11 cellular contexts compared by ENCODE assay signal in genomic region chr3:124258057-124258500, GRCh38.
DNase-seq lines count a peak whose midpoint lies in the region; ATAC-seq and TF ChIP-seq lines count a peak whose summit lies in the region.
"Had no signal": no experiment of that assay in that cellular context is flagged by ENCODE, and none has a peak within 500 bp of the region (broad histone marks: within the 10 kb centered on the region; RNA-seq: fewer than 3 reads in every experiment).

No MANE protein-coding gene starts in this region.

- no peak overlapping the region for H3K14ac ChIP-seq in mesenchymal stem cell (ENCODE audit: low read length in 2 of 2)

- no peak overlapping the region for H3K27ac Mint-ChIP-seq in endodermal cell
- no peak overlapping the region for H3K27ac Mint-ChIP-seq in CD8-positive, alpha-beta T cell
- H3K27ac Mint-ChIP-seq: naive thymus-derived CD8-positive, alpha-beta T cell; stimulated activated naive CD8-positive, alpha-beta T cell treated with anti-CD3 and anti-CD28 coated beads, Interleukin-15, amount 100 ng/mL, for 72 hours had no signal

- no peaks in the 10 kb centered on the region for H3K79me1 ChIP-seq in mesenchymal stem cell (replicated peaks; ENCODE audit: low read length, poor library complexity, severe bottlenecking)

- 50 to 59% (median 57%) methylated on average over 3 of the region's 3 CpGs for WGBS in heart left ventricle, 4 donors
- 56 to 74% methylated on average over 3 of the region's 3 CpGs for WGBS in endodermal cell (ENCODE audit: insufficient coverage in 1 of 2, insufficient read length in 1 of 2), 2 experiments
- whole genome bisulfite sequencing in mesenchymal stem cell: 31% methylated on average over 3 of the region's 3 CpGs
- WGBS in aorta, 2 donors: 5 to 16% methylated on average over 3 of the region's 3 CpGs

- H4K8ac ChIP-seq in mesenchymal stem cell (ENCODE audit: low read length): peak overlapping the region; percentile 29

- peaks cover 0 to 39% (median 21%) of the 10 kb centered on the region in 12 donors for H3K4me1 ChIP-seq in heart left ventricle
- peaks cover 15% of the 10 kb centered on the region for H3K4me1 ChIP-seq in endodermal cell (ENCODE audit: control insufficient read depth, insufficient read depth, low read length)
- H3K4me1 ChIP-seq in mesenchymal stem cell (ENCODE audit: control insufficient read depth, insufficient read depth, low read depth, low read length): peaks cover 17% of the 10 kb centered on the region
- peaks cover 6 to 18% of the 10 kb centered on the region in 2 donors for H3K4me1 ChIP-seq in aorta (ENCODE audit: control insufficient read depth in 1 of 2, insufficient read depth in 2 of 2, low read length in 2 of 2)
- H3K4me1 ChIP-seq in CD8-positive, alpha-beta T cell (ENCODE audit: insufficient read depth, low read length): no peaks in the 10 kb centered on the region

- no peak overlapping the region for H2AFZ ChIP-seq in mesenchymal stem cell (ENCODE audit: low read depth, low read length)

- H3K9ac ChIP-seq in endodermal cell (ENCODE audit: extremely low read depth, low read length, poor library complexity, severe bottlenecking) (no peak overlapping the region), mesenchymal stem cell (ENCODE audit: low read length) (no peak overlapping the region)

- H2BK5ac ChIP-seq in mesenchymal stem cell (ENCODE audit: low read depth, low read length, poor library complexity, severe bottlenecking): peak overlapping the region; percentile 1

- peak in 1 of 5 donors; percentile 58 for DNase-seq in heart left ventricle
- no peak for DNase-seq in Right ventricle myocardium superior
- no peak for DNase-seq in endodermal cell
- peak; percentile 87 for DNase-seq in mesenchymal stem cell
- peak in 1 of 2 donors; percentile 62 for DNase-seq in aorta
- DNase-seq in effector CD8-positive, alpha-beta T cell (lab: John Stamatoyannopoulos, UW): no peak
- DNase-seq in CD8-positive, alpha-beta T cell: no peak
- DNase-seq in medulla oblongata (ENCODE audit: extremely low spot score): no peak
- DNase-seq: activated CD8-positive, alpha-beta memory T cell treated with anti-CD3 and anti-CD28 coated beads, Interleukin-2, amount 50 U/mL, for 48 hours; naive thymus-derived CD8-positive, alpha-beta T cell; stimulated activated naive CD8-positive, alpha-beta T cell treated with anti-CD3 and anti-CD28 coated beads, Interleukin-15, amount 100 ng/mL, for 72 hours had no signal

- no peaks in the 10 kb centered on the region for H3K36me3 Mint-ChIP-seq in endodermal cell (ENCODE audit: low read depth)
- H3K36me3 Mint-ChIP-seq in CD8-positive, alpha-beta T cell: no peaks in the 10 kb centered on the region
- H3K36me3 Mint-ChIP-seq: naive thymus-derived CD8-positive, alpha-beta T cell had no signal

- H2BK12ac ChIP-seq in mesenchymal stem cell (ENCODE audit: low read length in 2 of 2): no peak overlapping the region

- peaks cover 42% of the 10 kb centered on the region for H3K4me1 Mint-ChIP-seq in endodermal cell
- no peaks in the 10 kb centered on the region for H3K4me1 Mint-ChIP-seq in CD8-positive, alpha-beta T cell (ENCODE audit: low read depth)
- H3K4me1 Mint-ChIP-seq: naive thymus-derived CD8-positive, alpha-beta T cell; stimulated activated naive CD8-positive, alpha-beta T cell treated with anti-CD3 and anti-CD28 coated beads, Interleukin-15, amount 100 ng/mL, for 72 hours had no signal

- no peak for TF ChIP-seq CTCF in heart left ventricle (IDR thresholded peaks at IDR 0.05)
- no peak for TF ChIP-seq CTCF in endodermal cell (conservative IDR thresholded peaks at IDR 0.05)
- TF ChIP-seq CTCF in CD8-positive, alpha-beta T cell (IDR thresholded peaks at IDR 0.05): no peak

- intact Hi-C loops in heart left ventricle (cut with DNase I) (no loop called here), Right ventricle myocardium superior (cut with DNase I) (loop anchor here (10.0 kb wide), 1 partner anchor 63 kb away; no protein-coding TSS in a partner anchor), aorta (cut with DNase I) (no loop called here)
- intact Hi-C loops in CD8-positive, alpha-beta T cell (cut with DNase I, micrococcal nuclease): no loop called here

- peak overlapping the region; percentile 65 for H2BK15ac ChIP-seq in mesenchymal stem cell (ENCODE audit: low read depth, poor library complexity, severe bottlenecking)

- no peak overlapping the region for H3K4me3 Mint-ChIP-seq in endodermal cell
- H3K4me3 Mint-ChIP-seq in CD8-positive, alpha-beta T cell: no peak overlapping the region
- H3K4me3 Mint-ChIP-seq: naive thymus-derived CD8-positive, alpha-beta T cell; stimulated activated naive CD8-positive, alpha-beta T cell treated with anti-CD3 and anti-CD28 coated beads, Interleukin-15, amount 100 ng/mL, for 72 hours had no signal

- H3K4me3 ChIP-seq in heart left ventricle (no peak overlapping the region), endodermal cell (ENCODE audit: low read length) (no peak overlapping the region), mesenchymal stem cell (ENCODE audit: insufficient read depth in 1 of 2, low read depth in 1 of 2, low read length in 2 of 2) (no peak overlapping the region), aorta (ENCODE audit: low read length in 2 of 2) (no peak overlapping the region)
- H3K4me3 ChIP-seq in CD8-positive, alpha-beta T cell (ENCODE audit: low read depth, low read length): no peak overlapping the region

- H2BK120ac ChIP-seq in mesenchymal stem cell (ENCODE audit: low read depth, low read length): no peak overlapping the region

- H3K4me2 ChIP-seq in mesenchymal stem cell (ENCODE audit: low read length, poor library complexity, severe bottlenecking): no peak overlapping the region

- no peak overlapping the region for H2AK5ac ChIP-seq in mesenchymal stem cell (ENCODE audit: low read length, severe bottlenecking)

- H3K4ac ChIP-seq in mesenchymal stem cell (ENCODE audit: low read depth in 1 of 2, low read length in 2 of 2): peak overlapping the region in 1 of 2 experiments; percentile 65

- H4K91ac ChIP-seq in mesenchymal stem cell (ENCODE audit: low read length): no peak overlapping the region

- ATAC-seq in heart left ventricle (peak in 3 of 4 donors; percentile 27 to 58 (median 58)), Right ventricle myocardium superior (ENCODE audit: poor library complexity) (no peak), aorta (ENCODE audit: low FRiP score) (peak; percentile 23)
- ATAC-seq in CD8-positive, alpha-beta T cell: no peak
- ATAC-seq: naive thymus-derived CD8-positive, alpha-beta T cell; stimulated activated naive CD8-positive, alpha-beta T cell treated with anti-CD3 and anti-CD28 coated beads, Interleukin-15, amount 100 ng/mL, for 72 hours had no signal

- peak overlapping the region in 1 of 2 experiments; percentile 5 for H3K18ac ChIP-seq in mesenchymal stem cell (ENCODE audit: low read depth in 1 of 2, low read length in 2 of 2)

- H3K27ac ChIP-seq in heart left ventricle: peak overlapping the region in 6 of 12 donors; percentile 3 to 66 (median 8)
- H3K27ac ChIP-seq in endodermal cell (ENCODE audit: low read depth, low read length): peak overlapping the region; percentile 84
- H3K27ac ChIP-seq in mesenchymal stem cell (ENCODE audit: low read length, poor library complexity, severe bottlenecking): peak overlapping the region; percentile 98
- peak overlapping the region; percentile 45 to 91 for H3K27ac ChIP-seq in aorta (ENCODE audit: low read depth in 1 of 2, low read length in 2 of 2)
- H3K27ac ChIP-seq in CD8-positive, alpha-beta T cell (ENCODE audit: low read depth, low read length): no peak overlapping the region

- TF ChIP-seq POLR2A in heart left ventricle (IDR thresholded peaks at IDR 0.05): no peak

- POLR2A ChIA-PET in CD8-positive, alpha-beta T cell (lab: Charles Lee): no interaction called here

- no peaks in the 10 kb centered on the region for H3K27me3 ChIP-seq in heart left ventricle
- H3K27me3 ChIP-seq in endodermal cell (ENCODE audit: control insufficient read depth, insufficient read depth, low read length, poor library complexity, severe bottlenecking): peaks cover 12% of the 10 kb centered on the region
- no peaks in the 10 kb centered on the region for H3K27me3 ChIP-seq in mesenchymal stem cell (ENCODE audit: control insufficient read depth in 1 of 2, insufficient read depth in 1 of 2, low read length in 2 of 2)
- no peaks in the 10 kb centered on the region for H3K27me3 ChIP-seq in aorta (ENCODE audit: control insufficient read depth in 1 of 2, insufficient read depth in 2 of 2, low read length in 1 of 2)
- no peaks in the 10 kb centered on the region for H3K27me3 ChIP-seq in CD8-positive, alpha-beta T cell (ENCODE audit: insufficient read depth, low read length)

- H3K27me3 Mint-ChIP-seq in endodermal cell (ENCODE audit: insufficient read depth): peaks cover 35% of the 10 kb centered on the region
- peaks cover 10% of the 10 kb centered on the region for H3K27me3 Mint-ChIP-seq in CD8-positive, alpha-beta T cell (ENCODE audit: low read depth)

- H3K36me3 ChIP-seq in heart left ventricle (no peaks in the 10 kb centered on the region), endodermal cell (ENCODE audit: control insufficient read depth, insufficient read depth, low read length) (no peaks in the 10 kb centered on the region), mesenchymal stem cell (ENCODE audit: control insufficient read depth in 1 of 2, insufficient read depth in 2 of 2, low read depth in 1 of 2, low read length in 2 of 2) (no peaks in the 10 kb centered on the region), aorta (ENCODE audit: control insufficient read depth in 1 of 2, insufficient read depth in 2 of 2, low read length in 1 of 2) (peaks cover 0 to 2% of the 10 kb centered on the region in 2 donors)
- no peaks in the 10 kb centered on the region for H3K36me3 ChIP-seq in CD8-positive, alpha-beta T cell (ENCODE audit: insufficient read depth, low read length)

- CTCF ChIA-PET in CD8-positive, alpha-beta T cell (lab: Charles Lee): no interaction called here

- no peak overlapping the region for H3K23ac ChIP-seq in mesenchymal stem cell (ENCODE audit: low read length in 2 of 2)

- H3K9me3 Mint-ChIP-seq in endodermal cell: no peaks in the 10 kb centered on the region
- H3K9me3 Mint-ChIP-seq in CD8-positive, alpha-beta T cell: no peaks in the 10 kb centered on the region
- H3K9me3 Mint-ChIP-seq: naive thymus-derived CD8-positive, alpha-beta T cell; stimulated activated naive CD8-positive, alpha-beta T cell treated with anti-CD3 and anti-CD28 coated beads, Interleukin-15, amount 100 ng/mL, for 72 hours had no signal

- H3K9me3 ChIP-seq in heart left ventricle (no peaks in the 10 kb centered on the region), endodermal cell (ENCODE audit: control insufficient read depth, low read length) (no peaks in the 10 kb centered on the region), mesenchymal stem cell (ENCODE audit: control insufficient read depth, low read length) (no peaks in the 10 kb centered on the region), aorta (ENCODE audit: control insufficient read depth, low read length) (no peaks in the 10 kb centered on the region)
- no peaks in the 10 kb centered on the region for H3K9me3 ChIP-seq in CD8-positive, alpha-beta T cell (ENCODE audit: low read length)

Comparison
In these comparisons a context has a peak if more than half of its experiments do, and no peak if none do; other contexts are left out.
1. ATAC-seq: peak in heart left ventricle (3 of 4) and aorta (single experiment); none in Right ventricle myocardium superior (single experiment) and CD8-positive, alpha-beta T cell (single experiment).